ENCODE assay signal across 18 cellular contexts in the genomic region with DNA sequence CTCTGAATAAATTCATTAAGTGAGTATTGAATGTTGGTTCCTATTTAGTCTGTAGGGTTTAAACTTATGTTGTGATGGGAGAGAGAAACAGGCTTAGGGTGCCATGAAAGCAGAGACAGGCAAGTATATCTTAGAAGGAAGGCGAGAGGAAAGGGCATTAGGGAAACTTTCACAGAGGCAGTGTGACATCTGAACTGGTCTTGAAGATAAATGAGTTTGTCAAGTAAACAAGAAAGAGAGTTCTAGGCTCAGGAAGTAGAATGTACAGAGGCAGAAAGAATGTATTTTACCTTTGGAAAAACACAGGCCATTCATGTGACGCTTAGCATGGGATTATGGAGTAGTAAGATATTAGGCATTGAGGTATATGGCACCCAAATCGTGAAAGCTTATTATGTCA. TPM values are rescaled to one million over a fixed set of nuclear protein-coding genes. Genes with fewer than 3 reads are reported as not detected.
DNase-seq lines count a peak whose midpoint lies in the region; ATAC-seq, FAIRE-seq and TF ChIP-seq lines count a peak whose summit lies in the region.
"Had no signal": no experiment of that assay in that cellular context is flagged by ENCODE, and none has a peak within 500 bp of the region (broad histone marks: within the 10 kb centered on the region; RNA-seq: fewer than 3 reads in every experiment).

No MANE protein-coding gene starts in this region.

- TF ChIP-seq POLR2A in K562 (conservative IDR thresholded peaks at IDR 0.05), result no peak
- TF ChIP-seq POLR2A in heart left ventricle (IDR thresholded peaks at IDR 0.05), result no peak

- 0 out of 3 replicates have a peak, but pooled peaks cover 5% of the 10 kb centered on the region for H3K79me2 ChIP-seq in K562 (ENCODE audit: control insufficient read depth, insufficient read depth, low read length)
- peaks cover 57% of the 10 kb centered on the region for H3K79me2 ChIP-seq in neural progenitor cell (ENCODE audit: low read depth)

- H4K20me1 ChIP-seq in K562 (replicated peaks; ENCODE audit: control insufficient read depth, insufficient read depth, low read length) (no peaks in the 10 kb centered on the region), neural progenitor cell (ENCODE audit: low read depth) (no peaks in the 10 kb centered on the region)

- BruUV-seq in Caco-2 (replicated peaks; lab: Mats Ljungman, UMichigan), result no TSS peak
- BruUV-seq in K562 (replicated peaks; lab: Mats Ljungman, UMichigan), result no TSS peak

- no peak for DNase-seq in activated CD8-positive, alpha-beta memory T cell treated with anti-CD3 and anti-CD28 coated beads, Interleukin-2, amount 10 ng/mL, durations not matched to agents 7 days and 5 days
- DNase-seq in activated CD8-positive, alpha-beta memory T cell treated with anti-CD3 and anti-CD28 coated beads for 24 hours, result no peak
- DNase-seq in Caco-2 (peak in 1 of 2 experiments; percentile 11), K562 (ENCODE audit: extremely low read depth in 1 of 4, low spot score in 3 of 4) (no peak), neural progenitor cell (ENCODE audit: low spot score) (no peak), HAP-1 (ENCODE audit: low spot score in 2 of 2) (no peak), heart left ventricle (no peak)
- DNase-seq: DMS79, H7, NCI-H1092 treated with DMSO at 0.1 percent for 48 hours, NCI-H146, NCI-H2081, NCI-H446 treated with DMSO at 0.1 percent for 48 hours, PC-9 had no signal

- H3K27me3 ChIP-seq in Caco-2 (replicated peaks; ENCODE audit: control insufficient read depth, insufficient read depth, low read length), result no peaks in the 10 kb centered on the region
- no peaks in the 10 kb centered on the region for H3K27me3 ChIP-seq in K562 (ENCODE audit: control insufficient read depth in 2 of 2, insufficient read depth in 2 of 2, low read length in 2 of 2)
- H3K27me3 ChIP-seq in neural progenitor cell, result no peaks in the 10 kb centered on the region
- no peaks in the 10 kb centered on the region for H3K27me3 ChIP-seq in HAP-1 (ENCODE audit: low read depth)
- H3K27me3 ChIP-seq in heart left ventricle, result no peaks in the 10 kb centered on the region

- H3K4me3 ChIP-seq in Caco-2 (ENCODE audit: low read depth, low read length), result no peak overlapping the region
- H3K4me3 ChIP-seq in K562, result no peak overlapping the region
- H3K4me3 ChIP-seq in neural progenitor cell, result no peak overlapping the region
- no peak overlapping the region for H3K4me3 ChIP-seq in HAP-1
- no peak overlapping the region for H3K4me3 ChIP-seq in heart left ventricle
- H3K4me3 ChIP-seq: PC-9 had no signal

- CTCF ChIA-PET in activated CD8-positive, alpha-beta memory T cell treated with anti-CD3 and anti-CD28 coated beads, Interleukin-2, amount 10 ng/mL, durations not matched to agents 7 days and 5 days (lab: Charles Lee), result no interaction called here
- CTCF ChIA-PET in Caco-2 (lab: Charles Lee) (no interaction called here), K562 (lab: Yijun Ruan, JAX; ENCODE audit: low intra/inter-chr PET ratio) (no interaction called here)

- H3K9me3 ChIP-seq in Caco-2, result 0 out of 2 replicates have a peak, but pooled peaks cover 3% of the 10 kb centered on the region
- no peaks in the 10 kb centered on the region for H3K9me3 ChIP-seq in K562 (replicated peaks; ENCODE audit: control insufficient read depth, insufficient read depth, low read depth, low read length)
- no peaks in the 10 kb centered on the region for H3K9me3 ChIP-seq in neural progenitor cell (ENCODE audit: low read depth)
- H3K9me3 ChIP-seq in HAP-1, result no peaks in the 10 kb centered on the region
- peaks cover 0 to 25% (median 10%) of the 10 kb centered on the region in 12 donors for H3K9me3 ChIP-seq in heart left ventricle

- no peak overlapping the region for H3K4me2 ChIP-seq in K562 (ENCODE audit: insufficient read depth, low read length)
- H3K4me2 ChIP-seq in neural progenitor cell, result no peak overlapping the region
- H3K4me2 ChIP-seq: PC-9 had no signal

- peaks cover 55% of the 10 kb centered on the region for H3K36me3 Mint-ChIP-seq in activated CD8-positive, alpha-beta memory T cell treated with anti-CD3 and anti-CD28 coated beads, Interleukin-2, amount 10 ng/mL, durations not matched to agents 7 days and 5 days
- peaks cover 17% of the 10 kb centered on the region for H3K36me3 Mint-ChIP-seq in Caco-2 (ENCODE audit: insufficient read depth, unreplicated experiment)
- peaks cover 29% of the 10 kb centered on the region for H3K36me3 Mint-ChIP-seq in neural progenitor cell

- H3K36me3 ChIP-seq in Caco-2 (ENCODE audit: control insufficient read depth, insufficient read depth, low read length) (peaks cover 1% of the 10 kb centered on the region; the same call in 1 of the 2 replicates), K562 (ENCODE audit: control insufficient read depth, insufficient read depth, low read length) (no peaks in the 10 kb centered on the region), neural progenitor cell (peaks cover 16% of the 10 kb centered on the region), HAP-1 (replicated peaks) (peaks cover 8% of the 10 kb centered on the region; the same call in 1 of the 2 replicates), heart left ventricle (peaks cover 0 to 34% (median 5%) of the 10 kb centered on the region in 9 donors)

- H3K9ac ChIP-seq in K562 (ENCODE audit: insufficient read depth in 1 of 2, low read depth in 2 of 2, low read length in 2 of 2) (no peak overlapping the region), neural progenitor cell (no peak overlapping the region)

- H2AFZ ChIP-seq in K562 (ENCODE audit: low read depth, low read length), result no peak overlapping the region
- H2AFZ ChIP-seq in neural progenitor cell (replicated peaks), result no peak overlapping the region
- H2AFZ ChIP-seq: PC-9 had no signal

- H3K27ac ChIP-seq in K562 (ENCODE audit: extremely low read depth, low read depth, low read length), result no peak overlapping the region
- peak overlapping the region; percentile 38 for H3K27ac ChIP-seq in neural progenitor cell
- no peak overlapping the region for H3K27ac ChIP-seq in heart left ventricle
- H3K27ac ChIP-seq: PC-9 had no signal

- intact Hi-C loops in Caco-2 (cut with micrococcal nuclease; ENCODE audit: unreplicated experiment), result no loop called here
- intact Hi-C loops in K562 (cut with micrococcal nuclease), result no loop called here
- intact Hi-C loops in heart left ventricle (cut with DNase I), result no loop called here

- ATAC-seq in activated CD8-positive, alpha-beta memory T cell treated with anti-CD3 and anti-CD28 coated beads, Interleukin-2, amount 10 ng/mL, durations not matched to agents 7 days and 5 days, result no peak
- ATAC-seq in K562, result no peak
- ATAC-seq in heart left ventricle, result no peak
- ATAC-seq in HG03280 (IDR thresholded peaks at IDR 0.05; ENCODE audit: unreplicated experiment), result no peak

- no peaks in the 10 kb centered on the region for H3F3A ChIP-seq in neural progenitor cell (ENCODE audit: low read depth)

- no peak for TF ChIP-seq RAD21 in K562 (CRISPR knock-in tag; conservative IDR thresholded peaks at IDR 0.05 in 1 of 2, IDR thresholded peaks at IDR 0.05 in 1 of 2)

- TF ChIP-seq CTCF in Caco-2 (IDR thresholded peaks at IDR 0.05; ENCODE audit: insufficient read depth in 1 of 2, low read depth in 1 of 2, low read length in 1 of 2, severe bottlenecking in 1 of 2, unreplicated experiment in 1 of 2) (no peak), K562 (IDR thresholded peaks at IDR 0.05 in 2 of 3, conservative IDR thresholded peaks at IDR 0.05 in 1 of 3; ENCODE audit: insufficient read depth in 2 of 3, low read depth in 1 of 3, low read length in 3 of 3) (no peak), neural progenitor cell (IDR thresholded peaks at IDR 0.05) (no peak), heart left ventricle (IDR thresholded peaks at IDR 0.05) (no peak)

- WGBS in K562 (ENCODE audit: insufficient coverage, low coverage, missing lambda C conversion rate), result 43% methylated on average over 3 of the region's 3 CpGs
- WGBS in heart left ventricle, 4 donors, result 80 to 95% (median 84%) methylated on average over 3 of the region's 3 CpGs

- no peak for FAIRE-seq in K562 (lab: Jason Lieb, UNC)
- FAIRE-seq: HTR-8/SVneo had no signal

- peaks cover 4% of the 10 kb centered on the region for H3K9me3 Mint-ChIP-seq in activated CD8-positive, alpha-beta memory T cell treated with anti-CD3 and anti-CD28 coated beads, Interleukin-2, amount 10 ng/mL, durations not matched to agents 7 days and 5 days (ENCODE audit: low read depth)
- H3K9me3 Mint-ChIP-seq in Caco-2 (ENCODE audit: unreplicated experiment), result no peaks in the 10 kb centered on the region
- H3K9me3 Mint-ChIP-seq in neural progenitor cell, result peaks cover 13% of the 10 kb centered on the region

- H3K4me1 ChIP-seq in Caco-2 (peaks cover 17% of the 10 kb centered on the region), K562 (replicated peaks in 1 of 2; ENCODE audit: control insufficient read depth in 2 of 2, insufficient read depth in 2 of 2, low read length in 2 of 2) (no peaks in the 10 kb centered on the region), neural progenitor cell (no peaks in the 10 kb centered on the region), HAP-1 (no peaks in the 10 kb centered on the region), heart left ventricle (peaks cover 0 to 3% (median 0%) of the 10 kb centered on the region in 12 donors)

- TF ChIP-seq EP300 in K562 (IDR thresholded peaks at IDR 0.05; ENCODE audit: low read length), result no peak

- in situ Hi-C loops in K562 (cut with MboI) (no loop called here), HAP-1 (cut with MboI; ENCODE audit: low sequenced_read_pairs) (no loop called here)

- H3K9me1 ChIP-seq in K562 (ENCODE audit: control insufficient read depth, insufficient read depth, low read length), result no peaks in the 10 kb centered on the region

- no peaks in the 10 kb centered on the region for H3K27me3 Mint-ChIP-seq in activated CD8-positive, alpha-beta memory T cell treated with anti-CD3 and anti-CD28 coated beads, Interleukin-2, amount 10 ng/mL, durations not matched to agents 7 days and 5 days
- no peaks in the 10 kb centered on the region for H3K27me3 Mint-ChIP-seq in Caco-2 (ENCODE audit: insufficient read depth, unreplicated experiment)
- no peaks in the 10 kb centered on the region for H3K27me3 Mint-ChIP-seq in neural progenitor cell (ENCODE audit: insufficient read depth, low read depth)
- H3K27me3 Mint-ChIP-seq: B cell, IgD-negative memory B cell had no signal

- peak overlapping the region; percentile 28 for H3K27ac Mint-ChIP-seq in activated CD8-positive, alpha-beta memory T cell treated with anti-CD3 and anti-CD28 coated beads, Interleukin-2, amount 10 ng/mL, durations not matched to agents 7 days and 5 days
- H3K27ac Mint-ChIP-seq in Caco-2 (ENCODE audit: unreplicated experiment), result peak overlapping the region; percentile 70
- H3K27ac Mint-ChIP-seq in neural progenitor cell, result no peak overlapping the region
- H3K27ac Mint-ChIP-seq: B cell had no signal

- POLR2A ChIA-PET in Caco-2 (lab: Charles Lee), result no interaction called here
- POLR2A ChIA-PET in K562 (lab: Yijun Ruan, JAX), result no interaction called here

- no peak overlapping the region for H3K4me3 Mint-ChIP-seq in activated CD8-positive, alpha-beta memory T cell treated with anti-CD3 and anti-CD28 coated beads, Interleukin-2, amount 10 ng/mL, durations not matched to agents 7 days and 5 days
- H3K4me3 Mint-ChIP-seq in Caco-2 (ENCODE audit: unreplicated experiment), result peak overlapping the region; percentile 17
- H3K4me3 Mint-ChIP-seq in neural progenitor cell, result no peak overlapping the region
- H3K4me3 Mint-ChIP-seq: B cell had no signal

- no peaks in the 10 kb centered on the region for H3K4me1 Mint-ChIP-seq in activated CD8-positive, alpha-beta memory T cell treated with anti-CD3 and anti-CD28 coated beads, Interleukin-2, amount 10 ng/mL, durations not matched to agents 7 days and 5 days
- peaks cover 9% of the 10 kb centered on the region for H3K4me1 Mint-ChIP-seq in Caco-2 (ENCODE audit: low read depth, unreplicated experiment)
- no peaks in the 10 kb centered on the region for H3K4me1 Mint-ChIP-seq in neural progenitor cell

RNA-seq across cellular contexts. Expression of a gene that starts 34.5 kb away (rescaled TPM):
- 10 to 100 TPM; 37.7 to 43.6 TPM for total RNA-seq in activated CD8-positive, alpha-beta memory T cell treated with anti-CD3 and anti-CD28 coated beads, Interleukin-2, amount 10 ng/mL, durations not matched to agents 7 days and 5 days
- total RNA-seq in Caco-2 (2022), result 18.8 and 19.3 TPM in 2 replicates
- total RNA-seq in K562 (2011; cell fraction: chromatin; rRNA removed; ENCODE audit: low replicate concordance), result 28.3 and 49.4 TPM in 2 replicates
- 10.5 and 18.9 TPM in 2 replicates for total RNA-seq in K562 (2011; cell fraction: nucleolus; rRNA removed)
- 21.6 and 29.6 TPM in 2 replicates for total RNA-seq in K562 (2011; cell fraction: nucleoplasm; rRNA removed)
- total RNA-seq in K562 (2014; rRNA removed), result 2.8 and 4.6 TPM in 2 replicates
- total RNA-seq in K562 (2014; rRNA removed; fragmentation: Illumina TruSeq; extraction: Trizol), result 9.5 and 9.7 TPM in 2 replicates
- total RNA-seq in K562 (2015; rRNA removed; fragmentation: Illumina TruSeq; extraction: Trizol), result 6.5 and 7.3 TPM in 2 replicates
- total RNA-seq in K562 (2021), result 11.2 and 11.9 TPM in 2 replicates
- polyA plus RNA-seq in K562 (2011; rRNA removed), result 7.2 and 16.6 TPM in 2 replicates
- polyA plus RNA-seq in K562 (2011; cell fraction: cytosol; rRNA removed), result 2.7 and 6.5 TPM in 2 replicates
- 13.2 and 20.1 TPM in 2 replicates for polyA plus RNA-seq in K562 (2011; cell fraction: nucleus; rRNA removed)
- 8.4 and 11.0 TPM in 2 replicates for polyA plus RNA-seq in K562 (2012)
- polyA plus RNA-seq in K562 (2014; fragmentation: Illumina TruSeq; extraction: Trizol), result 7.7 and 8.1 TPM in 2 replicates
- 1 to 10 TPM; 2.7 TPM for polyA plus RNA-seq in K562 (2014; fragmentation: Nextera tagmentation; extraction: Ambion mirVana)
- 5.1 and 6.0 TPM in 2 replicates for polyA plus RNA-seq in K562 (2014; rRNA removed)
- polyA minus RNA-seq in K562 (2011; rRNA and poly(A)+ RNA removed), result 13.8 and 36.3 TPM in 2 replicates
- 3.7 and 9.9 TPM in 2 replicates for polyA minus RNA-seq in K562 (2011; cell fraction: cytosol; rRNA and poly(A)+ RNA removed)
- 8.6 and 31.3 TPM in 2 replicates for polyA minus RNA-seq in K562 (2011; cell fraction: nucleus; rRNA and poly(A)+ RNA removed)
- 46.6 and 78.0 TPM in 2 replicates for total RNA-seq in neural progenitor cell (ENCODE audit: low replicate concordance)
- 10 to 100 TPM in 1 of 9 donors, 1 to 10 TPM in 8; 2.4 to 10.8 (median 7.7) TPM for total RNA-seq in heart left ventricle
- 1 to 10 TPM; 1.5 to 1.9 TPM for polyA plus RNA-seq in heart left ventricle
